ENCODE assay signal across 17 cellular contexts in genomic region chr4:5839751-5840674, GRCh38. TPM values are rescaled to one million over a fixed set of nuclear protein-coding genes. Genes with fewer than 3 reads are reported as not detected.
DNase-seq lines count a peak whose midpoint lies in the region; ATAC-seq and TF ChIP-seq lines count a peak whose summit lies in the region.
"Had no signal": no experiment of that assay in that cellular context is flagged by ENCODE, and none has a peak within 500 bp of the region (broad histone marks: within the 10 kb centered on the region; RNA-seq: fewer than 3 reads in every experiment).

No MANE protein-coding gene starts in this region.

- no peaks in the 10 kb centered on the region for H3K9me3 ChIP-seq in left lung
- H3K9me3 ChIP-seq in spleen: no peaks in the 10 kb centered on the region
- H3K9me3 ChIP-seq in CD8-positive, alpha-beta memory T cell (ENCODE audit: low read length): no peaks in the 10 kb centered on the region
- H3K9me3 ChIP-seq: SJSA1 had no signal

- 69 to 81% (median 78%) methylated on average over 23 to 30 of the region's 30 CpGs for WGBS in spleen, 5 donors

- H3K4me1 ChIP-seq in left lung (peaks cover 0 to 5% of the 10 kb centered on the region in 2 donors), spleen (no peaks in the 10 kb centered on the region)
- H3K4me1 ChIP-seq in CD8-positive, alpha-beta memory T cell (ENCODE audit: insufficient read depth, low read length): no peaks in the 10 kb centered on the region
- H3K4me1 ChIP-seq: SJSA1 had no signal

- H3K4me3 ChIP-seq in left lung (no peak overlapping the region), spleen (no peak overlapping the region)
- no peak overlapping the region for H3K4me3 ChIP-seq in CD8-positive, alpha-beta memory T cell (ENCODE audit: low read length)
- H3K4me3 ChIP-seq: SJSA1 had no signal

- peaks cover 0 to 5% of the 10 kb centered on the region in 2 donors for H3K27me3 Mint-ChIP-seq in CD8-positive, alpha-beta memory T cell
- H3K27me3 Mint-ChIP-seq: activated B cell treated with CpG ODN at 0.5 μM for 24 hours had no signal

- POLR2A ChIA-PET in CD8-positive, alpha-beta memory T cell (lab: Charles Lee): no interaction called here

- CTCF ChIA-PET in CD8-positive, alpha-beta memory T cell (lab: Charles Lee): no interaction called here

- no peaks in the 10 kb centered on the region for H3K36me3 Mint-ChIP-seq in CD8-positive, alpha-beta memory T cell
- H3K36me3 Mint-ChIP-seq: CD14-positive monocyte had no signal

- peak; percentile 47 for ATAC-seq in left lung
- ATAC-seq: activated naive CD8-positive, alpha-beta T cell treated with anti-CD3 and anti-CD28 coated beads, Interleukin-2, amount 50 U/mL, for 24 hours; left lobe of liver had no signal

- intact Hi-C loops in left lung (cut with DNase I): no loop called here
- intact Hi-C loops in spleen (cut with DNase I; ENCODE audit: low total_unique reads): no loop called here

- no peaks in the 10 kb centered on the region for H3K9me3 Mint-ChIP-seq in CD8-positive, alpha-beta memory T cell
- H3K9me3 Mint-ChIP-seq: activated B cell treated with CpG ODN at 0.5 μM for 24 hours, HFFc6 had no signal

- H3K4me3 Mint-ChIP-seq in CD8-positive, alpha-beta memory T cell: no peak overlapping the region
- H3K4me3 Mint-ChIP-seq: activated B cell treated with CpG ODN at 0.5 μM for 24 hours; activated naive CD8-positive, alpha-beta T cell treated with anti-CD3 and anti-CD28 coated beads, Interleukin-2, amount 50 U/mL, for 24 hours; CD14-positive monocyte; HFFc6 had no signal

- TF ChIP-seq CTCF in left lung (IDR thresholded peaks at IDR 0.05): no peak
- TF ChIP-seq CTCF in spleen (IDR thresholded peaks at IDR 0.05 in 8 of 11, conservative IDR thresholded peaks at IDR 0.05 in 3 of 11): no peak

- TF ChIP-seq POLR2A in spleen (IDR thresholded peaks at IDR 0.05): no peak

- H3K27ac ChIP-seq in left lung (no peak overlapping the region), spleen (peak overlapping the region in 2 of 8 donors; percentile 14 to 31)
- no peak overlapping the region for H3K27ac ChIP-seq in CD8-positive, alpha-beta memory T cell (ENCODE audit: low read depth, low read length)
- H3K27ac ChIP-seq: SJSA1 had no signal

- no peaks in the 10 kb centered on the region for H3K4me1 Mint-ChIP-seq in CD8-positive, alpha-beta memory T cell
- H3K4me1 Mint-ChIP-seq: activated naive CD8-positive, alpha-beta T cell treated with anti-CD3 and anti-CD28 coated beads, Interleukin-2, amount 50 U/mL, for 24 hours had no signal

- H3K36me3 ChIP-seq in left lung (no peaks in the 10 kb centered on the region), spleen (no peaks in the 10 kb centered on the region)
- H3K36me3 ChIP-seq in CD8-positive, alpha-beta memory T cell (ENCODE audit: insufficient read depth, low read length): no peaks in the 10 kb centered on the region
- H3K36me3 ChIP-seq: SJSA1 had no signal

- no peak overlapping the region for H3K27ac Mint-ChIP-seq in CD8-positive, alpha-beta memory T cell
- H3K27ac Mint-ChIP-seq: activated B cell treated with CpG ODN at 0.5 μM for 24 hours; activated naive CD8-positive, alpha-beta T cell treated with anti-CD3 and anti-CD28 coated beads, Interleukin-2, amount 50 U/mL, for 24 hours; HFFc6 had no signal

- H3K27me3 ChIP-seq in left lung: no peaks in the 10 kb centered on the region
- no peaks in the 10 kb centered on the region for H3K27me3 ChIP-seq in spleen (replicated peaks in 1 of 7)
- H3K27me3 ChIP-seq in CD8-positive, alpha-beta memory T cell (ENCODE audit: insufficient read depth, low read length, poor library complexity, severe bottlenecking): no peaks in the 10 kb centered on the region
- H3K27me3 ChIP-seq: SJSA1 had no signal

- peak; percentile 75 for DNase-seq in GM03348 (ENCODE audit: low spot score)
- DNase-seq in cerebellar cortex (ENCODE audit: low spot score): peak; percentile 23
- no peak for DNase-seq in left lung
- DNase-seq in spleen: peak; percentile 70
- no peak for DNase-seq in glomerular visceral epithelial cell (ENCODE audit: extremely low spot score)
- no peak for DNase-seq in germinal center (ENCODE audit: low spot score)
- no peak for DNase-seq in putamen (ENCODE audit: low spot score)
- DNase-seq in CD8-positive, alpha-beta memory T cell: no peak
- DNase-seq: activated B cell treated with CpG ODN at 0.5 μM for 24 hours; activated naive CD8-positive, alpha-beta T cell treated with anti-CD3 and anti-CD28 coated beads, Interleukin-2, amount 50 U/mL, for 24 hours; HFFc6; NCI-H1105; stimulated activated CD4-positive, alpha-beta T cell treated with anti-CD3 and anti-CD28 coated beads, Interleukin-2, amount 100 ng/mL, for 48 hours; stimulated activated naive CD4-positive, alpha-beta T cell treated with Interleukin-2 at 50 U/mL for 16 hours had no signal

RNA-seq across cellular contexts. Expression of gene CRMP1, which starts 52.9 kb away (rescaled TPM):
- 1 to 10 TPM; 5.2 to 5.4 TPM for total RNA-seq in left lung
- total RNA-seq in spleen: 1 to 10 TPM in 4 of 7 donors, under 1 TPM in 2, not detected in 1; 0.16 to 2.3 (median 1.4) TPM
- polyA plus RNA-seq in spleen: under 1 TPM; 0.03 to 0.85 (median 0.04) TPM
- total RNA-seq in CD8-positive, alpha-beta memory T cell: not detected
- polyA plus RNA-seq in CD8-positive, alpha-beta memory T cell: 0.10 TPM
- total RNA-seq: HFFc6, SJSA1 had no signal
- polyA plus RNA-seq: CD14-positive monocyte had no signal

Comparison
In these comparisons a context has a peak if more than half of its experiments do, and no peak if none do; other contexts are left out.
1. DNase-seq: peak in GM03348 (single experiment), cerebellar cortex (single experiment) and spleen (single experiment); none in left lung (0 of 2), glomerular visceral epithelial cell (single experiment), germinal center (single experiment), putamen (single experiment) and CD8-positive, alpha-beta memory T cell (0 of 5).